ENCODE assay signal across 14 cellular contexts in the genomic region with DNA sequence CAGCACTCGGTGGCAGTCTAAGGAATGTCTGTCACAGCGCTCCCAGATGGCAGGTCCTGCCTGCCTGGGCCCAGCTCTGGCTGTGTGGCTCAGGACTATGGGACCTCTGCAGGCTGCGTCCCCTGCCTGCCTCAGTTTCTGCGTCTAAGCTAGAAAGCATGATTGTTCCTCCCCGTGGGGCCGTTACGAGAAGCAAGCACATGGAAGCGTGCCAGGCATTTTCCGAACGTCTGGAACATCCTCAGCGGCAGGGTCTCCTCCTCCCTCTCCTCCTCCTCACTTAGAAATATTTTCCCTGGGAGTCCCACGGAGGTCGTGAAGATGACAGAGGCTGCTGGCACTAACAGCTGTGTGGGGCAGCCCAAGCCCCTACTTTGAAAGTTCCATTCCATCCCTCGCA. TPM values are rescaled to one million over a fixed set of nuclear protein-coding genes. Genes with fewer than 3 reads are reported as not detected.
DNase-seq lines count a peak whose midpoint lies in the region; ATAC-seq and TF ChIP-seq lines count a peak whose summit lies in the region.
"Had no signal": no experiment of that assay in that cellular context is flagged by ENCODE, and none has a peak within 500 bp of the region (broad histone marks: within the 10 kb centered on the region; RNA-seq: fewer than 3 reads in every experiment).

No MANE protein-coding gene starts in this region.

- H3K36me3 ChIP-seq in adipocyte (ENCODE audit: control insufficient read depth, insufficient read depth, low read length, severe bottlenecking), result no peaks in the 10 kb centered on the region
- H3K36me3 ChIP-seq in ovary, result no peaks in the 10 kb centered on the region
- H3K36me3 ChIP-seq in transverse colon, result no peaks in the 10 kb centered on the region

- H3K9me3 ChIP-seq in adipocyte (ENCODE audit: control insufficient read depth, low read length) (no peaks in the 10 kb centered on the region), ovary (no peaks in the 10 kb centered on the region), transverse colon (no peaks in the 10 kb centered on the region)

- DNase-seq in adipocyte (ENCODE audit: low read depth), result no peak
- DNase-seq in left ventricle myocardium superior, result peak; percentile 68
- peak; percentile 59 to 78 (median 65) for DNase-seq in ovary
- DNase-seq in transverse colon, result no peak
- no peak for DNase-seq in putamen (ENCODE audit: low spot score)
- DNase-seq in SHP77 treated with DMSO at 0.1 percent for 48 hours (lab: John Stamatoyannopoulos, UW), result no peak
- DNase-seq: cerebellar nuclear complex; GDM1; islet precursor cell; NCI-H1092 treated with DMSO at 0.1 percent for 48 hours; NCI-H510A; stimulated activated naive CD4-positive, alpha-beta T cell had no signal

- TF ChIP-seq CTCF in ovary (IDR thresholded peaks at IDR 0.05) (no peak), transverse colon (IDR thresholded peaks at IDR 0.05) (no peak)

- TF ChIP-seq POLR2A in ovary (IDR thresholded peaks at IDR 0.05), result no peak
- TF ChIP-seq POLR2A in transverse colon (IDR thresholded peaks at IDR 0.05), result no peak
- no peak for TF ChIP-seq POLR2A in GM18505 (IDR thresholded peaks at IDR 0.05; ENCODE audit: borderline replicate concordance, extremely low read depth, insufficient read depth, insufficient read length)

- intact Hi-C loops in left ventricle myocardium superior (cut with micrococcal nuclease) (loop anchor here (5.0 to 10.0 kb wide), 2 partner anchors 66 to 77 kb away; no protein-coding TSS in a partner anchor), ovary (cut with DNase I) (loop anchor here in 1 of 4 donors (10.0 kb wide), 1 partner anchor 74 kb away; no protein-coding TSS in a partner anchor), transverse colon (cut with DNase I; ENCODE audit: low total_unique reads) (loop anchor here (10.0 kb wide), 1 partner anchor 76 kb away; a partner anchor contains a TSS)

- ATAC-seq in left ventricle myocardium superior (peak; percentile 0), GM18505 (IDR thresholded peaks at IDR 0.05; ENCODE audit: unreplicated experiment) (no peak)
- ATAC-seq: activated naive CD4-positive, alpha-beta T cell treated with anti-CD3 and anti-CD28 coated beads, Interleukin-2, amount 50 U/mL, for 72 hours had no signal

- H3K9ac ChIP-seq in adipocyte (ENCODE audit: low read length), result peak overlapping the region; percentile 78

- H3K27me3 ChIP-seq in adipocyte (replicated peaks; ENCODE audit: control insufficient read depth, insufficient read depth, low read length) (no peaks in the 10 kb centered on the region), ovary (no peaks in the 10 kb centered on the region), transverse colon (no peaks in the 10 kb centered on the region)

- TF ChIP-seq EP300 in ovary (IDR thresholded peaks at IDR 0.05) (no peak), transverse colon (IDR thresholded peaks at IDR 0.05; ENCODE audit: low read depth) (no peak)

- H3K4me1 ChIP-seq in adipocyte (ENCODE audit: control insufficient read depth, insufficient read depth, low read length) (peaks cover 34% of the 10 kb centered on the region), ovary (ENCODE audit: insufficient read depth) (peaks cover 15% of the 10 kb centered on the region), transverse colon (peaks cover 23 to 50% (median 31%) of the 10 kb centered on the region in 4 donors)

- 16 to 32% (median 30%) methylated on average over 11 to 14 of the region's 14 CpGs for WGBS in ovary, 3 donors
- whole genome bisulfite sequencing in transverse colon (ENCODE audit: low coverage in 1 of 2), 2 donors, result 58% methylated on average over 14 of the region's 14 CpGs; no CpG with 5 or more reads in 1 of the 2 donors

- H3K27ac ChIP-seq in ovary (peak overlapping the region in 1 of 2 donors; percentile 16), transverse colon (peak overlapping the region; percentile 45 to 65 (median 54))

- H3K4me3 ChIP-seq in adipocyte (ENCODE audit: low read length) (peak overlapping the region; percentile 66), ovary (no peak overlapping the region), transverse colon (no peak overlapping the region)

- in situ Hi-C loops in transverse colon (cut with MboI; ENCODE audit: low pct_ligation_motif_present in 1 of 4, low pct_unique_long_range_greater_than_20kb in 1 of 4, low sequenced_read_pairs in 3 of 4), result loop anchor here in 3 of 4 donors (5.0 to 10.0 kb wide), 2 partner anchors 72 to 74 kb away; no protein-coding TSS in a partner anchor

RNA-seq across cellular contexts. Expression of a gene that starts 43.3 kb away (rescaled TPM):
- total RNA-seq in left ventricle myocardium superior (101 TPM), ovary (10 to 100 TPM; 32.4 to 71.1 (median 56.1) TPM), transverse colon (100 to 1,000 TPM in 3 of 4 donors, 10 to 100 TPM in 1; 98.5 to 147 (median 122) TPM)
- polyA plus RNA-seq in ovary, result 10 to 100 TPM; 27.4 to 71.1 TPM

Comparison
In these comparisons a context has a peak if more than half of its experiments do, and no peak if none do; other contexts are left out.
1. DNase-seq: peak in left ventricle myocardium superior (single experiment) and ovary (5 of 5); none in adipocyte (single experiment), transverse colon (single experiment), putamen (single experiment) and SHP77 treated with DMSO at 0.1 percent for 48 hours (single experiment).